In the genomic region with DNA sequence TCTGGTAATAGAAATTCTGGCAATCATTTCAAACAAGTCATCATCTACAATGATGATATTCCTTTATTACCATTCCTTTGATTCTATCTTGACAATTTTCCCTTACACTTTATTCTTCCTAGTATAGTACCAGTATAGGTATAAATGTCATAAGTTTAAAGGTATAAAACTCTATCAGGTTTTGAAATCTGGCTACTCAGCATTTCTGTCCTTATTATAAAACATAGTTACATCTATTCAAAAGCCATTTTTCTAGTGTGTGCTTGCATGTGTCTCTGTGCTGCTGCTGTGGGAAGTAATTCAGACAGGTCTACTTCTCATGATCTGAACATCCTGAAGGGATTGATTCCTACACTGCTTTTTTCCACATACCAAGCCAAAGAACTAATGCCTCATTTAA, we compare ENCODE assay signal across 32 cellular contexts. TPM values are rescaled to one million over a fixed set of nuclear protein-coding genes. Genes with fewer than 3 reads are reported as not detected.
"Had no signal": no experiment of that assay in that cellular context is flagged by ENCODE, and none has a peak within 500 bp of the region (broad histone marks: within the 10 kb centered on the region; RNA-seq: fewer than 3 reads in every experiment).

No MANE protein-coding gene starts in this region.

- H3K4me2 ChIP-seq: neural progenitor cell had no signal

- H3K4me1 ChIP-seq: left lung, lower lobe of right lung, neural progenitor cell, right atrium auricular region, upper lobe of right lung had no signal

- H3K9ac ChIP-seq: neural progenitor cell had no signal

- H3K27me3 ChIP-seq: left lung, neural progenitor cell, ovary, right atrium auricular region, stomach, suprapubic skin, tibial artery, upper lobe of right lung had no signal

- H3K27ac ChIP-seq: left lung, lower lobe of right lung, neural progenitor cell, neutrophil, ovary, right atrium auricular region, skin epidermis, stomach, suprapubic skin, thoracic aorta, tibial artery, upper lobe of right lung had no signal

- H3K27me3 Mint-ChIP-seq: progenitor cell of endocrine pancreas had no signal

- DNase-seq: hypothalamus; immature natural killer cell; kidney; left colon; left lung; lower lobe of right lung; mammary epithelial cell; mesenchymal stem cell; naive thymus-derived CD8-positive, alpha-beta T cell; nephron progenitor cell; occipital lobe; ovary; stimulated activated CD4-positive, alpha-beta T cell treated with anti-CD3 and anti-CD28 coated beads, Interleukin-12 subunit alpha, Interleukin-12 subunit beta, amount 100 ng/mL, for 4 hours; stimulated activated CD4-positive, alpha-beta T cell treated with anti-CD3 and anti-CD28 coated beads, Interleukin-15, amount 100 ng/mL, for 24 hours; stimulated activated CD4-positive, alpha-beta T cell treated with anti-CD3 and anti-CD28 coated beads, Interleukin-2, amount 100 ng/mL, for 24 hours; stimulated activated CD4-positive, alpha-beta T cell treated with anti-CD3 and anti-CD28 coated beads, Interleukin-4, amount 100 ng/mL, for 1 hour; stimulated activated naive B cell treated with anti-CD40 and anti-IgM and Interleukin-4, amounts not matched to agents 10 μg/mL and 1 μg/mL and 100 μg/mL, for 72 hours; stimulated activated naive CD8-positive, alpha-beta T cell treated with anti-CD3 and anti-CD28 coated beads, Interleukin-15, Interleukin-2, amounts not matched to agents 100 U/mL and 50 U/mL, for 24 hours; stomach; tibial artery; trophoblast cell; upper lobe of right lung had no signal

- H3K36me3 Mint-ChIP-seq: immature natural killer cell; naive thymus-derived CD8-positive, alpha-beta T cell; neural progenitor cell; stimulated activated naive B cell treated with anti-CD40 and anti-IgM and Interleukin-4, amounts not matched to agents 10 μg/mL and 1 μg/mL and 100 μg/mL, for 72 hours had no signal

- H3K4me3 Mint-ChIP-seq: immature natural killer cell; naive thymus-derived CD8-positive, alpha-beta T cell; nephron progenitor cell; neural progenitor cell; stimulated activated naive B cell treated with anti-CD40 and anti-IgM and Interleukin-4, amounts not matched to agents 10 μg/mL and 1 μg/mL and 100 μg/mL, for 72 hours had no signal

- H3K4me3 ChIP-seq: left lung, lower lobe of right lung, neural progenitor cell, ovary, right atrium auricular region, skin epidermis, stomach, suprapubic skin, thoracic aorta, tibial artery, upper lobe of right lung had no signal

- H3K9me3 Mint-ChIP-seq: immature natural killer cell; naive thymus-derived CD8-positive, alpha-beta T cell; nephron progenitor cell; neural progenitor cell; stimulated activated naive B cell treated with anti-CD40 and anti-IgM and Interleukin-4, amounts not matched to agents 10 μg/mL and 1 μg/mL and 100 μg/mL, for 72 hours had no signal

- H3K27ac Mint-ChIP-seq: immature natural killer cell; naive thymus-derived CD8-positive, alpha-beta T cell; nephron progenitor cell; neural progenitor cell; progenitor cell of endocrine pancreas; stimulated activated naive B cell treated with anti-CD40 and anti-IgM and Interleukin-4, amounts not matched to agents 10 μg/mL and 1 μg/mL and 100 μg/mL, for 72 hours had no signal

- ATAC-seq: left colon; left lung; lower lobe of right lung; naive thymus-derived CD8-positive, alpha-beta T cell; sciatic nerve; stimulated activated naive B cell treated with anti-CD40 and anti-IgM and Interleukin-4, amounts not matched to agents 10 μg/mL and 1 μg/mL and 100 μg/mL, for 72 hours; stimulated activated naive CD8-positive, alpha-beta T cell treated with anti-CD3 and anti-CD28 coated beads, Interleukin-15, Interleukin-2, amounts not matched to agents 100 U/mL and 50 U/mL, for 24 hours; upper lobe of right lung had no signal

- FAIRE-seq: islet of Langerhans, kidney, urothelium cell line had no signal

- H3K36me3 ChIP-seq: left lung, lower lobe of right lung, neural progenitor cell, neutrophil, ovary, right atrium auricular region, suprapubic skin, thoracic aorta, upper lobe of right lung had no signal

- H2AFZ ChIP-seq: neural progenitor cell had no signal

- H3K4me1 Mint-ChIP-seq: immature natural killer cell; naive thymus-derived CD8-positive, alpha-beta T cell; stimulated activated naive B cell treated with anti-CD40 and anti-IgM and Interleukin-4, amounts not matched to agents 10 μg/mL and 1 μg/mL and 100 μg/mL, for 72 hours had no signal

- H3K9me3 ChIP-seq: left lung, lower lobe of right lung, neutrophil, ovary, right atrium auricular region, stomach, suprapubic skin, thoracic aorta, tibial artery, upper lobe of right lung had no signal

RNA-seq across cellular contexts. Expression of a gene that starts 36.2 kb away (rescaled TPM):
- total RNA-seq: naive thymus-derived CD8-positive, alpha-beta T cell had no signal
- polyA plus RNA-seq: immature natural killer cell; naive thymus-derived CD8-positive, alpha-beta T cell had no signal
